19 cellular contexts compared by ENCODE assay signal in the genomic region with DNA sequence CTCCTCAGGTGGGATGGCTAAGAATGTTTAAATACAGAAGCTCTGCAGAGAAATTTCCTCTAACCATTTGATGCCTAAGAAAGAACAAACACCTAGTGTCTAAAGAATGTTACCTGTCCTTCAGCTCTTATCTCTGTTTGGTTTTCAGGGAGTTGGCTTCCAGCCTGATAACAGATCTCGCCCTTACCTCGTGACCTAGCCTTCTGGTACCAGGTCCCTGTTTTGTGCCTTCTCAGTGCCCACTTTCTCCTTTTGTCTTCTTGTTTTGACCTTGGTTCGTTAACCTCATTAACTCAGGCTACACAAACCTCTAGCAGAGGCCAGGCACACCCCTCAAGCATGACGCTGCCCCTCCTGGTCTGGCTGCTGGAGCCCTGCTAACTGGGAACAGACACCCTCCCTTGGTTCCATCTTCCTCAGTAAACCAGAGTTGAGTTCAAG.
"Had no signal": no experiment of that assay in that cellular context is flagged by ENCODE, and none has a peak within 500 bp of the region (broad histone marks: within the 10 kb centered on the region; RNA-seq: fewer than 3 reads in every experiment).

No MANE protein-coding gene starts in this region.

- H3K27ac ChIP-seq: brain microvascular endothelial cell, foreskin keratinocyte, uterus had no signal

- H3K4me3 Mint-ChIP-seq: activated CD4-positive, alpha-beta T cell treated with anti-CD3 and anti-CD28 coated beads, Interleukin-2, amount 10 ng/mL, durations not matched to agents 7 days and 5 days; activated CD8-positive, alpha-beta T cell treated with anti-CD3 and anti-CD28 coated beads, Interleukin-2, amount 10 ng/mL, durations not matched to agents 7 days and 5 days; activated naive CD4-positive, alpha-beta T cell treated with anti-CD3 and anti-CD28 coated beads for 36 hours; activated T-cell treated with anti-CD3 and anti-CD28 coated beads, Interleukin-2, amount 50 U/mL, for 24 hours; nephron progenitor cell; stimulated activated naive B cell treated with anti-CD40 and anti-IgM and Interleukin-4, amounts not matched to agents 10 μg/mL and 1 μg/mL and 100 μg/mL, for 72 hours had no signal

- H3K27ac Mint-ChIP-seq: activated CD4-positive, alpha-beta T cell treated with anti-CD3 and anti-CD28 coated beads, Interleukin-2, amount 10 ng/mL, durations not matched to agents 7 days and 5 days; activated CD8-positive, alpha-beta T cell treated with anti-CD3 and anti-CD28 coated beads, Interleukin-2, amount 10 ng/mL, durations not matched to agents 7 days and 5 days; activated naive CD4-positive, alpha-beta T cell treated with anti-CD3 and anti-CD28 coated beads for 36 hours; activated T-cell treated with anti-CD3 and anti-CD28 coated beads, Interleukin-2, amount 50 U/mL, for 24 hours; activated T-helper 2 cell treated with anti-CD3 and anti-CD28 coated beads, Interferon-gamma antibody, Interleukin-2, Interleukin-4, amounts not matched to agents 10 μg/mL and 5 μg/mL and 100 μg/mL, durations not matched to agents 14 hours and 24 hours and 36 hours; nephron progenitor cell; stimulated activated naive B cell treated with anti-CD40 and anti-IgM and Interleukin-4, amounts not matched to agents 10 μg/mL and 1 μg/mL and 100 μg/mL, for 72 hours had no signal

- H3K9me3 Mint-ChIP-seq: activated CD4-positive, alpha-beta T cell treated with anti-CD3 and anti-CD28 coated beads, Interleukin-2, amount 10 ng/mL, durations not matched to agents 7 days and 5 days; activated naive CD4-positive, alpha-beta T cell treated with anti-CD3 and anti-CD28 coated beads for 36 hours; activated T-cell treated with anti-CD3 and anti-CD28 coated beads, Interleukin-2, amount 50 U/mL, for 24 hours; activated T-helper 2 cell treated with anti-CD3 and anti-CD28 coated beads, Interferon-gamma antibody, Interleukin-2, Interleukin-4, amounts not matched to agents 10 μg/mL and 5 μg/mL and 100 μg/mL, durations not matched to agents 14 hours and 24 hours and 36 hours; stimulated activated naive B cell treated with anti-CD40 and anti-IgM and Interleukin-4, amounts not matched to agents 10 μg/mL and 1 μg/mL and 100 μg/mL, for 72 hours had no signal

- H3K9me3 ChIP-seq: uterus had no signal

- H3K36me3 ChIP-seq: brain microvascular endothelial cell, uterus had no signal

- H3K4me3 ChIP-seq: uterus had no signal

- H3K4me1 ChIP-seq: foreskin keratinocyte, uterus had no signal

- H3K27me3 ChIP-seq: brain microvascular endothelial cell, foreskin keratinocyte, uterus had no signal

- H3K4me1 Mint-ChIP-seq: activated CD4-positive, alpha-beta T cell treated with anti-CD3 and anti-CD28 coated beads, Interleukin-2, amount 10 ng/mL, durations not matched to agents 7 days and 5 days; nephron progenitor cell; stimulated activated naive B cell treated with anti-CD40 and anti-IgM and Interleukin-4, amounts not matched to agents 10 μg/mL and 1 μg/mL and 100 μg/mL, for 72 hours had no signal

- DNase-seq: activated CD4-positive, alpha-beta T cell treated with anti-CD3 and anti-CD28 coated beads, Interleukin-2, amount 10 ng/mL, durations not matched to agents 7 days and 5 days; activated CD8-positive, alpha-beta T cell treated with anti-CD3 and anti-CD28 coated beads, Interleukin-2, amount 10 ng/mL, durations not matched to agents 7 days and 5 days; activated naive CD4-positive, alpha-beta T cell treated with anti-CD3 and anti-CD28 coated beads for 36 hours; activated T-cell treated with anti-CD3 and anti-CD28 coated beads, Interleukin-2, amount 50 U/mL, for 24 hours; anterior cingulate cortex; brain microvascular endothelial cell; central memory CD4-positive, alpha-beta T cell; foreskin keratinocyte; head of caudate nucleus; kidney; nephron progenitor cell; occipital lobe; stimulated activated CD4-positive, alpha-beta T cell treated with anti-CD3 and anti-CD28 coated beads, Interleukin-4, amount 100 ng/mL, for 4 hours; stimulated activated naive B cell treated with anti-CD40 and anti-IgM and Interleukin-4, amounts not matched to agents 10 μg/mL and 1 μg/mL and 100 μg/mL, for 72 hours; T1000; uterus had no signal

- H3K36me3 Mint-ChIP-seq: stimulated activated naive B cell treated with anti-CD40 and anti-IgM and Interleukin-4, amounts not matched to agents 10 μg/mL and 1 μg/mL and 100 μg/mL, for 72 hours had no signal

- ATAC-seq: activated CD8-positive, alpha-beta T cell treated with anti-CD3 and anti-CD28 coated beads, Interleukin-2, amount 10 ng/mL, durations not matched to agents 7 days and 5 days; foreskin keratinocyte; sciatic nerve; stimulated activated naive B cell treated with anti-CD40 and anti-IgM and Interleukin-4, amounts not matched to agents 10 μg/mL and 1 μg/mL and 100 μg/mL, for 72 hours had no signal

- FAIRE-seq: colon, kidney had no signal
